24 cellular contexts compared by ENCODE assay signal in the genomic region with DNA sequence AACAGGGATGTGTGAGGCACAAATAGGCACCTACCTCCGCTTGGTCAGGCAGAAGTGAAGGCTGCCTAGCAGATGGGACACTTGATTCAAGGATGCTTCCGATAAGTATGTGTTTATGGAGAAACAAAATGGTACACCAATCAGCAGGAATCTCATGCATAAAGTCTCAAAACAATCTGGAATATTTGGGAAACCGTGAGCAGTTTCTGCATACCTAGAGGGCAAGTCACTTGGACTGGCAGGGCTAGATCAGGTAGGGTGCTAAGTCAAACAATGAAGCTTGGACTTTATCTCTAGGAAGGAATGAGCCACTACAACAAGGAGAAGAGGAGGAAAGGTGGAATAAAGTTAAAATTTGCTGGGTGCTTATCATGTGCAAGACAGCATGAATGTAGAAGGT.
"Had no signal": no experiment of that assay in that cellular context is flagged by ENCODE, and none has a peak within 500 bp of the region (broad histone marks: within the 10 kb centered on the region; RNA-seq: fewer than 3 reads in every experiment).

No MANE protein-coding gene starts in this region.

- H3K36me3 ChIP-seq: adrenal gland, WERI-Rb-1 had no signal

- H3K4me3 Mint-ChIP-seq: activated CD4-positive, alpha-beta memory T cell treated with anti-CD3 and anti-CD28 coated beads, Interleukin-2, amount 10 ng/mL, durations not matched to agents 7 days and 5 days; activated CD4-positive, alpha-beta T cell treated with anti-CD3 and anti-CD28 coated beads for 36 hours; activated naive CD4-positive, alpha-beta T cell treated with anti-CD3 and anti-CD28 coated beads, Interleukin-2, amount 10 ng/mL, durations not matched to agents 7 days and 5 days; activated naive CD8-positive, alpha-beta T cell treated with anti-CD3 and anti-CD28 coated beads, Interleukin-2, amount 10 ng/mL, durations not matched to agents 7 days and 5 days; T-cell had no signal

- H3K9me3 ChIP-seq: adrenal gland had no signal

- DNase-seq: activated CD4-positive, alpha-beta memory T cell treated with anti-CD3 and anti-CD28 coated beads, Interleukin-2, amount 10 ng/mL, durations not matched to agents 7 days and 5 days; activated CD4-positive, alpha-beta T cell treated with anti-CD3 and anti-CD28 coated beads for 36 hours; activated CD4-positive, alpha-beta T cell treated with anti-CD3 and anti-CD28 coated beads, Interleukin-2, amount 50 U/mL, for 1 hour; activated gamma-delta T cell treated with Interleukin-2 at 50 U/mL for 16 hours; activated naive CD4-positive, alpha-beta T cell treated with anti-CD3 and anti-CD28 coated beads, Interleukin-2, amount 10 ng/mL, durations not matched to agents 7 days and 5 days; activated naive CD8-positive, alpha-beta T cell treated with anti-CD3 and anti-CD28 coated beads, Interleukin-2, amount 10 ng/mL, durations not matched to agents 7 days and 5 days; activated T-cell treated with anti-CD3 and anti-CD28 coated beads for 4 hours; activated T-cell treated with anti-CD3 and anti-CD28 coated beads, Interleukin-2, amount 50 U/mL, for 48 hours; adrenal gland; anterior cingulate cortex; Kasumi-1; NCI-H1105 treated with DMSO at 0.1 percent for 48 hours; NCI-H1436 treated with DMSO at 0.1 percent for 48 hours; NCI-H187; NCI-H2081; NCI-H446; NCI-H526; NCI-H774; SIG-M5; T-cell; T-helper 2 cell; WERI-Rb-1 had no signal

- H3K27me3 ChIP-seq: adrenal gland had no signal

- H3K27ac ChIP-seq: adrenal gland, WERI-Rb-1 had no signal

- H3K4me3 ChIP-seq: adrenal gland, K562 had no signal

- H3K27ac Mint-ChIP-seq: activated CD4-positive, alpha-beta memory T cell treated with anti-CD3 and anti-CD28 coated beads, Interleukin-2, amount 10 ng/mL, durations not matched to agents 7 days and 5 days; activated CD4-positive, alpha-beta T cell treated with anti-CD3 and anti-CD28 coated beads for 36 hours; activated naive CD4-positive, alpha-beta T cell treated with anti-CD3 and anti-CD28 coated beads, Interleukin-2, amount 10 ng/mL, durations not matched to agents 7 days and 5 days; activated naive CD8-positive, alpha-beta T cell treated with anti-CD3 and anti-CD28 coated beads, Interleukin-2, amount 10 ng/mL, durations not matched to agents 7 days and 5 days; activated T-helper 2 cell treated with anti-CD3 and anti-CD28 coated beads, Interferon-gamma antibody, Interleukin-2, Interleukin-4, amounts not matched to agents 10 μg/mL and 5 μg/mL and 100 μg/mL, durations not matched to agents 14 hours and 24 hours and 36 hours; T-cell had no signal

- H3K36me3 Mint-ChIP-seq: activated naive CD4-positive, alpha-beta T cell treated with anti-CD3 and anti-CD28 coated beads, Interleukin-2, amount 10 ng/mL, durations not matched to agents 7 days and 5 days; activated naive CD8-positive, alpha-beta T cell treated with anti-CD3 and anti-CD28 coated beads, Interleukin-2, amount 10 ng/mL, durations not matched to agents 7 days and 5 days; T-cell had no signal

- H3K9me3 Mint-ChIP-seq: activated CD4-positive, alpha-beta memory T cell treated with anti-CD3 and anti-CD28 coated beads, Interleukin-2, amount 10 ng/mL, durations not matched to agents 7 days and 5 days; activated naive CD4-positive, alpha-beta T cell treated with anti-CD3 and anti-CD28 coated beads, Interleukin-2, amount 10 ng/mL, durations not matched to agents 7 days and 5 days; activated naive CD8-positive, alpha-beta T cell treated with anti-CD3 and anti-CD28 coated beads, Interleukin-2, amount 10 ng/mL, durations not matched to agents 7 days and 5 days; activated T-helper 2 cell treated with anti-CD3 and anti-CD28 coated beads, Interferon-gamma antibody, Interleukin-2, Interleukin-4, amounts not matched to agents 10 μg/mL and 5 μg/mL and 100 μg/mL, durations not matched to agents 14 hours and 24 hours and 36 hours; T-cell had no signal
